ENCODE assay signal across 8 cellular contexts in genomic region chr16:67562526-67562917, GRCh38. TPM values are rescaled to one million over a fixed set of nuclear protein-coding genes. Genes with fewer than 3 reads are reported as not detected.
DNase-seq lines count a peak whose midpoint lies in the region; ATAC-seq, FAIRE-seq and TF ChIP-seq lines count a peak whose summit lies in the region.

CTCF (plus strand) TSS chr16:67562526; CDS start chr16:67610833, 48,307 bp downstream.

- H3K4me1 ChIP-seq in ES-I3 (ENCODE audit: insufficient read depth, low read length) (0 out of 2 replicates have a peak, but pooled peaks cover 4% of the 10 kb centered on the region), SJSA1 (replicated peaks) (peaks cover 33% of the 10 kb centered on the region), left ventricle myocardium inferior (peaks cover 59% of the 10 kb centered on the region), prostate gland (replicated peaks) (peaks cover 14% of the 10 kb centered on the region)

- H3K27me3 ChIP-seq in SJSA1 (replicated peaks), result no peaks in the 10 kb centered on the region
- no peaks in the 10 kb centered on the region for H3K27me3 ChIP-seq in left ventricle myocardium inferior (ENCODE audit: low read depth)
- no peaks in the 10 kb centered on the region for H3K27me3 ChIP-seq in prostate gland (replicated peaks; ENCODE audit: insufficient read depth)

- peak; percentile 18 for TF ChIP-seq POLR2A in prostate gland (IDR thresholded peaks at IDR 0.05)

- peak; percentile 38 for ATAC-seq in GM21576 (IDR thresholded peaks at IDR 0.05; ENCODE audit: unreplicated experiment)

- FAIRE-seq in urothelium cell line (lab: Jason Lieb, UNC), result no peak

- TF ChIP-seq RAD21 in Ishikawa (IDR thresholded peaks at IDR 0.05; ENCODE audit: low read depth), result peak; percentile 31; the same call in 1 of the 2 replicates

- H3K27ac ChIP-seq in SJSA1 (peak within 1 kb of the TSS; percentile 96), adipose tissue (ENCODE audit: low read depth, low read length) (peak within 1 kb of the TSS; percentile 84), left ventricle myocardium inferior (replicated peaks) (peak within 1 kb of the TSS; percentile 97), prostate gland (peak within 1 kb of the TSS; percentile 94 to 99)

- TF ChIP-seq EP300 in Ishikawa (IDR thresholded peaks at IDR 0.05; ENCODE audit: borderline replicate concordance), result 0 out of 2 replicates have a peak, but pooled peaks have one; percentile 1

- intact Hi-C loops in left ventricle myocardium inferior (cut with micrococcal nuclease), result no loop called here
- intact Hi-C loops in prostate gland (cut with DNase I), result loop anchor here (5.0 kb wide), 1 partner anchor 40 kb away; no protein-coding TSS in a partner anchor

- TF ChIP-seq CTCF in left ventricle myocardium inferior (IDR thresholded peaks at IDR 0.05; ENCODE audit: borderline replicate concordance) (peak; percentile 69), prostate gland (IDR thresholded peaks at IDR 0.05) (peak; percentile 56 to 92 (median 72))

- DNase-seq in SJSA1 (ENCODE audit: low read depth in 1 of 2, low spot score in 2 of 2), result peak in 1 of 2 experiments; percentile 88
- DNase-seq in left ventricle myocardium inferior, result peak; percentile 84
- DNase-seq in prostate gland (ENCODE audit: low spot score), result peak; percentile 87
- peak; percentile 87 for DNase-seq in urothelium cell line (ENCODE audit: low spot score)

- peak within 1 kb of the TSS; percentile 91 for H3K9ac ChIP-seq in ES-I3 (ENCODE audit: low read depth, low read length)

- WGBS in adipose tissue, 3 donors, result 0 to 1% (median 0%) methylated on average over 14 to 50 of the region's 62 CpGs
- under 1% methylated on average over 43 of the region's 62 CpGs for WGBS in prostate gland

- no peaks in the 10 kb centered on the region for H3K36me3 ChIP-seq in ES-I3 (ENCODE audit: insufficient read depth, low read length)
- H3K36me3 ChIP-seq in SJSA1, result peaks cover 15% of the 10 kb centered on the region
- H3K36me3 ChIP-seq in left ventricle myocardium inferior, result no peaks in the 10 kb centered on the region
- no peaks in the 10 kb centered on the region for H3K36me3 ChIP-seq in prostate gland

- H3K9me3 ChIP-seq in ES-I3 (ENCODE audit: control insufficient read depth, insufficient read depth, low read length) (no peaks in the 10 kb centered on the region), SJSA1 (replicated peaks) (no peaks in the 10 kb centered on the region), left ventricle myocardium inferior (replicated peaks) (no peaks in the 10 kb centered on the region), prostate gland (no peaks in the 10 kb centered on the region)

- H3K4me3 ChIP-seq in SJSA1 (peak within 1 kb of the TSS; percentile 100), left ventricle myocardium inferior (peak within 1 kb of the TSS; percentile 76), prostate gland (peak within 1 kb of the TSS; percentile 86 to 97)

TF ChIP-seq in Ishikawa, 13 proteins besides CTCF, POLR2A, EP300 and RAD21:
- TF ChIP-seq YY1 (IDR thresholded peaks at IDR 0.05; ENCODE audit: low read depth) (peak; percentile 89), FOXM1 (IDR thresholded peaks at IDR 0.05; ENCODE audit: borderline replicate concordance, low read depth) (no peak)

RNA-seq across cellular contexts. Expression of gene CTCF, which starts in this region (rescaled TPM):
- 26.6 and 39.1 TPM in 2 replicates for total RNA-seq in SJSA1 (2014; rRNA removed; shearing (Covaris generic))
- 10 to 100 TPM; 12.4 to 26.0 (median 15.2) TPM for polyA plus RNA-seq in adipose tissue
- total RNA-seq in left ventricle myocardium inferior, result 26.1 TPM
- total RNA-seq in prostate gland, result 10 to 100 TPM; 39.9 to 48.9 TPM
